ENCODE assay signal across 32 cellular contexts in genomic region chr5:574906-575305, GRCh38.
"Had no signal": no experiment of that assay in that cellular context is flagged by ENCODE, and none has a peak within 500 bp of the region (broad histone marks: within the 10 kb centered on the region; RNA-seq: fewer than 3 reads in every experiment).

No MANE protein-coding gene starts in this region.

- H3K4me3 ChIP-seq: Peyer's patch, SJSA1 had no signal

- H3K27ac Mint-ChIP-seq: activated CD4-positive, alpha-beta T cell treated with anti-CD3 and anti-CD28 coated beads, Interleukin-2, amount 10 ng/mL, durations not matched to agents 24 days and 14 days; activated CD8-positive, alpha-beta T cell treated with anti-CD3 and anti-CD28 coated beads for 36 hours; activated naive CD8-positive, alpha-beta T cell treated with anti-CD3 and anti-CD28 coated beads for 36 hours; activated T-cell treated with anti-CD3 and anti-CD28 coated beads, Interleukin-2, amount 50 U/mL, for 72 hours; activated T-helper 17 cell treated with anti-CD3 and anti-CD28 coated beads, Interleukin-2, amount 50 U/mL, for 72 hours; T-helper 1 cell treated with Interleukin-12 subunit alpha and Interleukin-12 subunit beta and Interleukin-4 antibody, amounts not matched to agents 30 μg/mL and 1 μg/mL, for 36 hours; T-helper 2 cell treated with Interferon-gamma antibody and Interleukin-4, amounts not matched to agents 5 μg/mL and 100 μg/mL, for 36 hours had no signal

- H3K9me3 ChIP-seq: SJSA1, SK-N-SH had no signal

- H3K36me3 ChIP-seq: brain microvascular endothelial cell, Peyer's patch, SJSA1 had no signal

- H3K4me3 Mint-ChIP-seq: activated CD4-positive, alpha-beta T cell treated with anti-CD3 and anti-CD28 coated beads, Interleukin-2, amount 10 ng/mL, durations not matched to agents 24 days and 14 days; activated CD8-positive, alpha-beta T cell treated with anti-CD3 and anti-CD28 coated beads for 36 hours; activated naive CD8-positive, alpha-beta T cell treated with anti-CD3 and anti-CD28 coated beads for 36 hours; activated T-cell treated with anti-CD3 and anti-CD28 coated beads, Interleukin-2, amount 50 U/mL, for 72 hours; activated T-helper 17 cell treated with anti-CD3 and anti-CD28 coated beads, Interleukin-2, amount 50 U/mL, for 72 hours; central memory CD8-positive, alpha-beta T cell; T-helper 1 cell treated with Interleukin-12 subunit alpha and Interleukin-12 subunit beta and Interleukin-4 antibody, amounts not matched to agents 30 μg/mL and 1 μg/mL, for 36 hours; T-helper 2 cell treated with Interferon-gamma antibody and Interleukin-4, amounts not matched to agents 5 μg/mL and 100 μg/mL, for 36 hours had no signal

- H3K4me1 Mint-ChIP-seq: activated CD4-positive, alpha-beta T cell treated with anti-CD3 and anti-CD28 coated beads, Interleukin-2, amount 10 ng/mL, durations not matched to agents 24 days and 14 days; activated naive CD8-positive, alpha-beta T cell treated with anti-CD3 and anti-CD28 coated beads for 36 hours; activated T-helper 17 cell treated with anti-CD3 and anti-CD28 coated beads, Interleukin-2, amount 50 U/mL, for 72 hours; central memory CD8-positive, alpha-beta T cell had no signal

- H3K4me1 ChIP-seq: Peyer's patch, SJSA1 had no signal

- H3K27ac ChIP-seq: brain microvascular endothelial cell, Peyer's patch, SJSA1 had no signal

- DNase-seq: activated CD4-positive, alpha-beta T cell treated with anti-CD3 and anti-CD28 coated beads, Interleukin-2, amount 10 ng/mL, durations not matched to agents 24 days and 14 days; activated CD4-positive, alpha-beta T cell treated with anti-CD3 and anti-CD28 coated beads, Interleukin-2, amount 50 U/mL, for 4 hours; activated CD8-positive, alpha-beta T cell treated with anti-CD3 and anti-CD28 coated beads for 36 hours; activated effector memory CD4-positive, alpha-beta T cell treated with anti-CD3 and anti-CD28 coated beads, Interleukin-2, amount 50 U/mL, for 16 hours; activated naive CD4-positive, alpha-beta T cell; activated naive CD4-positive, alpha-beta T cell treated with anti-CD3 and anti-CD28 coated beads, Interleukin-2, amount 50 U/mL, for 16 hours; activated naive CD8-positive, alpha-beta T cell treated with anti-CD3 and anti-CD28 coated beads for 36 hours; activated T-cell treated with anti-CD3 and anti-CD28 coated beads, Interleukin-2, amount 50 U/mL, for 1 hour; activated T-cell treated with anti-CD3 and anti-CD28 coated beads, Interleukin-2, amount 50 U/mL, for 72 hours; amniotic stem cell; aorta; brain microvascular endothelial cell; Karpas-422; KBM-7; NCI-H1048; NCI-H1105 treated with DMSO at 0.1 percent for 48 hours; NCI-H1436; NCI-H1694; NCI-H510A; NCI-H526; NCI-H748 treated with DMSO at 0.1 percent for 48 hours; NK-92 treated with Interleukin-12 subunit alpha and Interleukin-12 subunit beta, amount 100 ng/mL, for 24 hours; PC-3; RPMI8226; SHP77 treated with DMSO at 0.1 percent for 48 hours; SK-N-SH had no signal

- H3K27me3 ChIP-seq: Peyer's patch had no signal

- ATAC-seq: activated CD8-positive, alpha-beta T cell treated with anti-CD3 and anti-CD28 coated beads for 36 hours; activated T-cell treated with anti-CD3 and anti-CD28 coated beads, Interleukin-2, amount 50 U/mL, for 72 hours; activated T-helper 17 cell treated with anti-CD3 and anti-CD28 coated beads, Interleukin-2, amount 50 U/mL, for 72 hours; PC-3 had no signal

- H3K9me3 Mint-ChIP-seq: activated CD4-positive, alpha-beta T cell treated with anti-CD3 and anti-CD28 coated beads, Interleukin-2, amount 10 ng/mL, durations not matched to agents 24 days and 14 days had no signal
